ENCODE assay signal across 17 cellular contexts in the genomic region with DNA sequence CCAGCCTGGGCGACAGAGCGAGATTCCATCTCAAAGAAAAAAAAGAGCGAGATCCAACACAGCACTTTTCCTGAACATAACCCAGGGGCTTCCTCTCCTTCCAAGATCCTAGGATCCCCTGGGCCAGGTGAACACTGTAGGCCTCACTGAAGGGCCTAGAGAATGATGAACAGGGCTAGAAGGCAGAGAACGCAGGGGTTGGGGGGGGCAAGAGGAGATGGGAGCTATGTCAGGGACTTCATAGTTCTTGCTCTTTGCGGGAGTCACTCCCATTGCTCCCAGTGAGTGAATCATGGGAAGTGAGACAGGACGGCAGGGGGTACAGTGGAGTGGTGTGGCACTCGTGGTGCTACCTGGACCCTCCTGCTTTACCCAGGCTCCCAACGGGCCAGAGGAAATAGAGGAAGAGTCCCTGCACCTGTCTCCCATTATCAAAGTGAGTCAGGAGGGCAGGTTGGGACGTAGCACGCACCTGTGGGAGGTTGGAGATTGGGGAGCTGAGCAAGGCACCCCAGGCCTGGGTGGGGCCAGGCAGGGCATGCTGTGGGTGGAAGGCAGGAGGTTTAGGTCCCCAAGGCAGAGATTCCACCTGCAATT. TPM values are rescaled to one million over a fixed set of nuclear protein-coding genes. Genes with fewer than 3 reads are reported as not detected.
DNase-seq lines count a peak whose midpoint lies in the region; ATAC-seq and TF ChIP-seq lines count a peak whose summit lies in the region.
"Had no signal": no experiment of that assay in that cellular context is flagged by ENCODE, and none has a peak within 500 bp of the region (broad histone marks: within the 10 kb centered on the region; RNA-seq: fewer than 3 reads in every experiment).

No MANE protein-coding gene starts in this region.

- peaks cover 7% of the 10 kb centered on the region for H3K79me1 ChIP-seq in mesendoderm (ENCODE audit: low read length)

- peaks cover 0 to 3% (median 0%) of the 10 kb centered on the region in 5 experiments for H3K9me3 Mint-ChIP-seq in brain
- H3K9me3 Mint-ChIP-seq: neural crest cell had no signal

- H2BK120ac ChIP-seq in mesendoderm (ENCODE audit: low read depth, low read length): no peak overlapping the region

- no peak overlapping the region for H3K4me2 ChIP-seq in mesendoderm (ENCODE audit: low read length)

- H2AK5ac ChIP-seq in mesendoderm (ENCODE audit: low read length): peak overlapping the region; percentile 89

- H3K36me3 Mint-ChIP-seq in brain: no peaks in the 10 kb centered on the region

- peaks cover 22% of the 10 kb centered on the region for H3K4me1 ChIP-seq in mesendoderm (ENCODE audit: control insufficient read depth, low read depth, low read length)

- WGBS in mesendoderm (ENCODE audit: extremely low coverage, insufficient coverage, low lambda C conversion rate): no CpG with 5 or more reads among the region's 10 CpGs

- H3K56ac ChIP-seq in mesendoderm (ENCODE audit: low read length): peak overlapping the region; percentile 70

- no peak overlapping the region for H3K27ac ChIP-seq in mesendoderm (ENCODE audit: low read depth, low read length)
- H3K27ac ChIP-seq: testis had no signal

- H3K4me3 Mint-ChIP-seq in brain: no peak overlapping the region
- H3K4me3 Mint-ChIP-seq: activated CD8-positive, alpha-beta T cell treated with anti-CD3 and anti-CD28 coated beads, Interleukin-2, amount 10 ng/mL, durations not matched to agents 7 days and 5 days had no signal

- no peak overlapping the region for H4K8ac ChIP-seq in mesendoderm (ENCODE audit: low read depth, low read length)

- no peak overlapping the region for H3K4me3 ChIP-seq in mesendoderm (ENCODE audit: low read length)
- H3K4me3 ChIP-seq: testis had no signal

- H3K79me2 ChIP-seq in mesendoderm (ENCODE audit: control insufficient read depth, insufficient read depth, low read length): peaks cover 32% of the 10 kb centered on the region

- H3K18ac ChIP-seq in mesendoderm (ENCODE audit: low read length): no peak overlapping the region

- no peak overlapping the region for H2BK15ac ChIP-seq in mesendoderm (replicated peaks; ENCODE audit: low read depth)

- H3K4ac ChIP-seq in mesendoderm (ENCODE audit: low read depth, low read length): peak overlapping the region; percentile 18

- H3K27me3 Mint-ChIP-seq in brain: peaks cover 29% of the 10 kb centered on the region

- H3K4me1 Mint-ChIP-seq in brain: peaks cover 39% of the 10 kb centered on the region

- H3K23ac ChIP-seq in mesendoderm (ENCODE audit: low read length): no peak overlapping the region

- H3K27ac Mint-ChIP-seq in brain: peak overlapping the region in 3 of 5 experiments; percentile 63 to 80 (median 78)
- H3K27ac Mint-ChIP-seq: activated CD8-positive, alpha-beta T cell treated with anti-CD3 and anti-CD28 coated beads, Interleukin-2, amount 10 ng/mL, durations not matched to agents 7 days and 5 days had no signal

- in situ Hi-C loops in GM13976 (cut with MboI; ENCODE audit: low sequenced_read_pairs, unreplicated experiment): no loop called here

- H3K36me3 ChIP-seq in mesendoderm (ENCODE audit: control insufficient read depth, insufficient read depth, low read length): peaks cover 7% of the 10 kb centered on the region

- H2BK5ac ChIP-seq in mesendoderm (ENCODE audit: low read length): peak overlapping the region; percentile 70

- ATAC-seq in HG02870 (IDR thresholded peaks at IDR 0.05; ENCODE audit: unreplicated experiment): no peak
- ATAC-seq in GM18907 (IDR thresholded peaks at IDR 0.05; ENCODE audit: unreplicated experiment): no peak
- ATAC-seq in HG03460 (IDR thresholded peaks at IDR 0.05; ENCODE audit: unreplicated experiment): no peak
- ATAC-seq: activated CD8-positive, alpha-beta T cell treated with anti-CD3 and anti-CD28 coated beads, Interleukin-2, amount 10 ng/mL, durations not matched to agents 7 days and 5 days; left colon had no signal

- TF ChIP-seq CTCF in brain (conservative IDR thresholded peaks at IDR 0.05) (no peak), GM13976 (IDR thresholded peaks at IDR 0.05; ENCODE audit: borderline replicate concordance, control extremely low read depth, extremely low read depth, insufficient read depth, missing control alignments) (no peak)

- H4K5ac ChIP-seq in mesendoderm (ENCODE audit: low read length): no peak overlapping the region

- H3K9ac ChIP-seq in mesendoderm (ENCODE audit: low read length): no peak overlapping the region

- H3K27me3 ChIP-seq in mesendoderm (ENCODE audit: insufficient read depth, low read length, poor library complexity): no peaks in the 10 kb centered on the region
- H3K27me3 ChIP-seq: testis had no signal

- peak; percentile 21 for DNase-seq in NCI-H748 (lab: John Stamatoyannopoulos, UW; ENCODE audit: unreplicated experiment)
- no peak for DNase-seq in NCI-H748 treated with DMSO at 0.1 percent for 48 hours (lab: John Stamatoyannopoulos, UW)
- no peak for DNase-seq in mesendoderm
- DNase-seq in GM13976 (ENCODE audit: low spot score): no peak
- DNase-seq: activated CD8-positive, alpha-beta T cell treated with anti-CD3 and anti-CD28 coated beads, Interleukin-2, amount 10 ng/mL, durations not matched to agents 7 days and 5 days; activated gamma-delta T cell treated with Interleukin-2 at 50 U/mL for 16 hours; DMS 273 treated with DMSO at 0.1 percent for 48 hours; head of caudate nucleus; NCI-H2171; T-helper 9 cell; testis had no signal

RNA-seq across cellular contexts. Expression of gene KRT8, which starts 1.3 kb away (rescaled TPM):
- polyA plus RNA-seq in brain (ENCODE audit: insufficient read depth, low read depth, low replicate concordance): 582 TPM
- polyA plus RNA-seq in mesendoderm (2013, experiment 1 of 2): 450 TPM
- polyA plus RNA-seq in mesendoderm (2013, experiment 2 of 2): 461 TPM

RNA-seq across cellular contexts. Expression of gene KRT18, which starts 42.8 kb away (rescaled TPM):
- polyA plus RNA-seq in brain (ENCODE audit: insufficient read depth, low read depth, low replicate concordance): 252 TPM
- polyA plus RNA-seq in mesendoderm (2013, experiment 1 of 2): 373 TPM
- polyA plus RNA-seq in mesendoderm (2013, experiment 2 of 2): 379 TPM

RNA-seq across cellular contexts. Expression of gene KRT78, which starts 57.4 kb away (rescaled TPM):
- polyA plus RNA-seq in brain (ENCODE audit: insufficient read depth, low read depth, low replicate concordance): not detected
- polyA plus RNA-seq in mesendoderm (2013, experiment 1 of 2): not detected
- polyA plus RNA-seq in mesendoderm (2013, experiment 2 of 2): not detected
